ENCODE assay signal across 20 cellular contexts in genomic region chr12:113935459-113935858, GRCh38.
"Had no signal": no experiment of that assay in that cellular context is flagged by ENCODE, and none has a peak within 500 bp of the region (broad histone marks: within the 10 kb centered on the region; RNA-seq: fewer than 3 reads in every experiment).

No MANE protein-coding gene starts in this region.

- DNase-seq: activated CD8-positive, alpha-beta memory T cell treated with anti-CD3 and anti-CD28 coated beads, Interleukin-2, amount 50 U/mL, for 48 hours; activated naive CD4-positive, alpha-beta T cell treated with Interleukin-2 at 50 U/mL for 16 hours; activated T-cell treated with anti-CD3 and anti-CD28 coated beads, Interleukin-2, amount 50 U/mL, for 4 hours; amygdala; cerebellar nuclear complex; left cardiac atrium; lower lobe of right lung; midbrain; retina; SIG-M5; sigmoid colon; stimulated activated CD4-positive, alpha-beta T cell treated with anti-CD3 and anti-CD28 coated beads, Interleukin-4, amount 100 ng/mL, for 1 hour; stimulated activated naive CD4-positive, alpha-beta T cell treated with Interleukin-2 at 50 U/mL for 16 hours; T-cell; upper lobe of right lung had no signal

- H3K27ac Mint-ChIP-seq: activated T-helper 2 cell treated with anti-CD3 and anti-CD28 coated beads, Interferon-gamma antibody, Interleukin-2, Interleukin-4, amounts not matched to agents 10 μg/mL and 5 μg/mL and 100 μg/mL, durations not matched to agents 14 hours and 24 hours and 36 hours; T-cell had no signal

- H3K4me3 ChIP-seq: coronary artery, lower lobe of right lung, sigmoid colon, upper lobe of right lung had no signal

- H3K4me1 ChIP-seq: lower lobe of right lung, sigmoid colon, upper lobe of right lung had no signal

- H3K27me3 ChIP-seq: sigmoid colon, upper lobe of right lung had no signal

- FAIRE-seq: frontal cortex, islet of Langerhans had no signal

- H3K4me3 Mint-ChIP-seq: activated T-cell treated with anti-CD3 and anti-CD28 coated beads, Interleukin-2, amount 50 U/mL, for 4 hours; neural crest cell; T-cell had no signal

- H3K9me3 ChIP-seq: lower lobe of right lung, sigmoid colon, upper lobe of right lung had no signal

- H3K27me3 Mint-ChIP-seq: T-cell had no signal

- H3K27ac ChIP-seq: coronary artery, lower lobe of right lung, sigmoid colon, upper lobe of right lung had no signal

- H3K9me3 Mint-ChIP-seq: activated T-cell treated with anti-CD3 and anti-CD28 coated beads, Interleukin-2, amount 50 U/mL, for 4 hours; activated T-helper 2 cell treated with anti-CD3 and anti-CD28 coated beads, Interferon-gamma antibody, Interleukin-2, Interleukin-4, amounts not matched to agents 10 μg/mL and 5 μg/mL and 100 μg/mL, durations not matched to agents 14 hours and 24 hours and 36 hours; neural crest cell; T-cell had no signal
